9 cellular contexts compared by ENCODE assay signal in the genomic region with DNA sequence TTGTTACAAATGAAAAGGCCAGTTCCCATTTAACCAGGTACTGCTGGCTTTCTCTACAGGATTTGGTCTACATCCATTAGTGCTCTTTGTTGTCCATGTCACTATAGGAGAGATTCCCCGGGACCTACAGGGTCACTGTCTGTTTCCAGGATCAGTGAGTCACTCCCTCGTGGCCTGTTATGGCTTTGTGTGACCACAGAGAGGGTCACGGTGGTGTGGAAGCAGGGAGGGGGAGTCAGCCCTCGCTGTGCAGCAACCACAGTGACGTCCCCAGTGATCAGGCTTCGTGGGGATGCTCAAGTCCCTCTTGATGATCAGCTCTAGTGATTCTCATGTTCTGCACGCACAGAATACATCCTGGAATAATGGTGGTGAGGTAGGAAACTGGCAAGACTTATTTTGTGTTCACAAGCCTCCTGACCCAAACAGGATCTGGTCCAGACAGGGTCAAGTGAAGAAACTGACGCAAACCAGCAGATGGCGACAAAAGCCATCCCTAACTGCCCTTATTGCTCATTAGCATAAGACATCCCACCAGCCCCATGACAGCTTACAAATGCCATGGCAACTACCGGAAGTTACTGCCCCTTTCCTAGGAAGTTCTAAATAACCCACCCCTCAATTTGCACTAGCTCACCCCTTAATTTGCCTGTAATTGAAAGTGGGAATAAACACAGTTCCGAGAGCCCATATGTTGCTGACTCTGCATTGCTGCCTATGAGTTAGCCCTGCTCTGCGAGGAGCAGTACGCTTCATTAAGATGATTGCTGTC.
DNase-seq lines count a peak whose midpoint lies in the region; ATAC-seq and TF ChIP-seq lines count a peak whose summit lies in the region.
"Had no signal": no experiment of that assay in that cellular context is flagged by ENCODE, and none has a peak within 500 bp of the region (broad histone marks: within the 10 kb centered on the region; RNA-seq: fewer than 3 reads in every experiment).

No MANE protein-coding gene starts in this region.

- H2AK5ac ChIP-seq in IMR-90 (ENCODE audit: low read depth, low read length), result no peak overlapping the region

- H4K91ac ChIP-seq in IMR-90 (ENCODE audit: insufficient read depth, low read depth, low read length), result no peak overlapping the region

- no peak for TF ChIP-seq POLR2A in IMR-90 (IDR thresholded peaks at IDR 0.05; ENCODE audit: low read depth, low read length)

- TF ChIP-seq CTCF in GM12873 (IDR thresholded peaks at IDR 0.05; ENCODE audit: insufficient read depth, low read depth, low read length, missing control alignments) (peak; percentile 69), IMR-90 (conservative IDR thresholded peaks at IDR 0.05; ENCODE audit: low read depth, low read length) (peak; percentile 38), SU-DHL-6 (IDR thresholded peaks at IDR 0.05; ENCODE audit: insufficient read depth, low read length, poor library complexity, severe bottlenecking) (peak; percentile 54)

- intact Hi-C loops in IMR-90 (cut with micrococcal nuclease), result no loop called here

- no peak overlapping the region for H2BK5ac ChIP-seq in IMR-90 (ENCODE audit: low read depth, low read length, poor library complexity, severe bottlenecking)

- POLR2A ChIA-PET in IMR-90 (lab: Charles Lee; ENCODE audit: unreplicated experiment), result no interaction called here

- no peak overlapping the region for H2BK120ac ChIP-seq in IMR-90 (ENCODE audit: low read depth, low read length)

- no peak overlapping the region for H3K18ac ChIP-seq in IMR-90 (ENCODE audit: low read depth, low read length)

- TF ChIP-seq RAD21 in IMR-90 (IDR thresholded peaks at IDR 0.05; ENCODE audit: low read length), result peak; percentile 43; the same call in 1 of the 2 replicates

- H3K4me1 ChIP-seq in BLaER1 (peaks cover 43% of the 10 kb centered on the region), IMR-90 (ENCODE audit: control insufficient read depth, insufficient read depth, low read length) (no peaks in the 10 kb centered on the region)
- H3K4me1 ChIP-seq: pancreas had no signal

- no peak overlapping the region for H2AK9ac ChIP-seq in IMR-90 (replicated peaks; ENCODE audit: low read depth, low read length, poor library complexity)

- no TSS peak for BruUV-seq in IMR-90 (replicated peaks; lab: Mats Ljungman, UMichigan)

- H3K14ac ChIP-seq in IMR-90 (replicated peaks; ENCODE audit: low read depth, low read length), result no peak overlapping the region

- H4K8ac ChIP-seq in IMR-90 (ENCODE audit: low read depth in 2 of 2, low read length in 2 of 2), result no peak overlapping the region

- H3K27me3 ChIP-seq in BLaER1 (no peaks in the 10 kb centered on the region), IMR-90 (ENCODE audit: control insufficient read depth, insufficient read depth, low read length) (no peaks in the 10 kb centered on the region), SU-DHL-6 (ENCODE audit: low read length) (no peaks in the 10 kb centered on the region)
- H3K27me3 ChIP-seq: pancreas had no signal

- no peak overlapping the region for H3K56ac ChIP-seq in IMR-90 (ENCODE audit: extremely low read depth, insufficient read depth, low read length)

- no peaks in the 10 kb centered on the region for H3K79me2 ChIP-seq in SU-DHL-6 (ENCODE audit: insufficient read depth, low read length)

- H3K9ac ChIP-seq in BLaER1, result no peak overlapping the region
- H3K9ac ChIP-seq in IMR-90 (ENCODE audit: low read depth, low read length), result no peak overlapping the region
- no peak overlapping the region for H3K9ac ChIP-seq in SU-DHL-6 (ENCODE audit: low read length)

- in situ Hi-C loops in IMR-90 (cut with MboI; ENCODE audit: low sequenced_read_pairs), result no loop called here

- peak overlapping the region; percentile 40 for H2AFZ ChIP-seq in IMR-90 (replicated peaks; ENCODE audit: low read length, poor library complexity)
- H2AFZ ChIP-seq in SU-DHL-6 (ENCODE audit: low read depth, low read length, severe bottlenecking), result peak overlapping the region; percentile 52

- no peak overlapping the region for H3K4me3 ChIP-seq in BLaER1
- H3K4me3 ChIP-seq in IMR-90 (ENCODE audit: insufficient read depth, low read depth, low read length), result no peak overlapping the region
- no peak overlapping the region for H3K4me3 ChIP-seq in SU-DHL-6 (ENCODE audit: insufficient read depth, low read length, poor library complexity, severe bottlenecking)
- H3K4me3 ChIP-seq: pancreas had no signal

- H3K9me1 ChIP-seq in IMR-90 (ENCODE audit: insufficient read depth, low read length), result peaks cover 3% of the 10 kb centered on the region; the same call in 1 of the 2 replicates

- H3K36me3 ChIP-seq in BLaER1, result no peaks in the 10 kb centered on the region; the same call in 1 of the 2 replicates
- no peaks in the 10 kb centered on the region for H3K36me3 ChIP-seq in IMR-90 (ENCODE audit: control insufficient read depth, insufficient read depth, low read length)
- no peaks in the 10 kb centered on the region for H3K36me3 ChIP-seq in SU-DHL-6 (ENCODE audit: low read length)
- H3K36me3 ChIP-seq: pancreas had no signal

- no peaks in the 10 kb centered on the region for H3F3A ChIP-seq in SU-DHL-6 (ENCODE audit: insufficient read depth)

- WGBS in IMR-90 (ENCODE audit: extremely low coverage in 2 of 2, insufficient read length in 1 of 2), 2 experiments, result 95% methylated on average over 6 of the region's 13 CpGs; no CpG with 5 or more reads in 1 of the 2 experiments

- CTCF ChIA-PET in IMR-90 (lab: Yijun Ruan, JAX), result no interaction called here

- H2BK15ac ChIP-seq in IMR-90 (ENCODE audit: low read depth, low read length), result no peak overlapping the region

- no peak overlapping the region for H4K5ac ChIP-seq in IMR-90 (ENCODE audit: low read depth, low read length)

- peak overlapping the region; percentile 17; the same call in 1 of the 2 replicates for H3K4ac ChIP-seq in IMR-90 (ENCODE audit: low read depth, low read length)

- H3K4me2 ChIP-seq in BLaER1 (peak overlapping the region; percentile 76), IMR-90 (ENCODE audit: low read depth, low read length) (no peak overlapping the region), SU-DHL-6 (ENCODE audit: low read depth, low read length, poor library complexity, severe bottlenecking) (peak overlapping the region; percentile 13)

- no peak overlapping the region for H2BK20ac ChIP-seq in IMR-90 (ENCODE audit: low read depth, low read length)

- H3K27ac ChIP-seq in BLaER1 (peak overlapping the region; percentile 31; the same call in 1 of the 2 replicates), IMR-90 (ENCODE audit: insufficient read depth, low read length) (no peak overlapping the region), SU-DHL-6 (ENCODE audit: low read depth, low read length) (no peak overlapping the region)
- H3K27ac ChIP-seq: pancreas had no signal

- ATAC-seq in IMR-90 (ENCODE audit: low read depth), result peak; percentile 40; the same call in 1 of the 2 replicates

- H4K20me1 ChIP-seq in BLaER1 (no peaks in the 10 kb centered on the region), IMR-90 (ENCODE audit: insufficient read depth, low read length) (no peaks in the 10 kb centered on the region), SU-DHL-6 (ENCODE audit: low read depth, low read length) (no peaks in the 10 kb centered on the region)

- DNase-seq in IMR-90 (peak; percentile 36), glomerular visceral epithelial cell (ENCODE audit: extremely low spot score) (peak; percentile 41), NCI-H510A (lab: John Stamatoyannopoulos, UW) (no peak), DMS79 treated with DMSO at 0.1 percent for 48 hours (lab: John Stamatoyannopoulos, UW) (no peak)
- peak; percentile 2 to 11 for DNase-seq in stimulated activated CD4-positive, alpha-beta T cell treated with anti-CD3 and anti-CD28 coated beads, Interleukin-2, amount 100 ng/mL, for 48 hours
- DNase-seq: pancreas had no signal

- H3K79me1 ChIP-seq in IMR-90 (ENCODE audit: low read depth in 1 of 2, low read length in 2 of 2), result no peaks in the 10 kb centered on the region

- H3K23ac ChIP-seq in IMR-90 (ENCODE audit: low read depth, low read length), result no peak overlapping the region

- dilution Hi-C loops in IMR-90 (cut with HindIII; ENCODE audit: low sequenced_read_pairs, unreplicated experiment), result no loop called here

- H3K9me3 ChIP-seq in BLaER1 (no peaks in the 10 kb centered on the region; the same call in none of the 2 replicates), IMR-90 (ENCODE audit: control insufficient read depth, insufficient read depth, low read length) (no peaks in the 10 kb centered on the region), SU-DHL-6 (ENCODE audit: insufficient read depth, low read length) (no peaks in the 10 kb centered on the region)
- H3K9me3 ChIP-seq: pancreas had no signal

- no peaks in the 10 kb centered on the region for H3K9me2 ChIP-seq in SU-DHL-6 (replicated peaks; ENCODE audit: insufficient read depth, low read length)

TF ChIP-seq in IMR-90, 13 proteins besides CTCF, POLR2A, EP300 and RAD21:
- no peak for TF ChIP-seq MXI1 (IDR thresholded peaks at IDR 0.05; ENCODE audit: borderline replicate concordance, low read depth, low read length)
- TF ChIP-seq MAFK (IDR thresholded peaks at IDR 0.05; ENCODE audit: low read depth, low read length), result 0 out of 2 replicates have a peak, but pooled peaks have one; percentile 13
- no peak for TF ChIP-seq MAZ (IDR thresholded peaks at IDR 0.05; ENCODE audit: borderline replicate concordance, low read depth, low read length)

Comparison
In these comparisons a context has a peak if more than half of its experiments do, and no peak if none do; other contexts are left out.
1. DNase-seq: peak in IMR-90 (single experiment), glomerular visceral epithelial cell (single experiment) and stimulated activated CD4-positive, alpha-beta T cell treated with anti-CD3 and anti-CD28 coated beads, Interleukin-2, amount 100 ng/mL, for 48 hours (2 of 2); none in NCI-H510A (single experiment) and DMS79 treated with DMSO at 0.1 percent for 48 hours (single experiment).
2. Peak in every context shown above with its lines, with median percentiles within 50 percentile points of each other: CTCF ChIP-seq.